In the genomic region with DNA sequence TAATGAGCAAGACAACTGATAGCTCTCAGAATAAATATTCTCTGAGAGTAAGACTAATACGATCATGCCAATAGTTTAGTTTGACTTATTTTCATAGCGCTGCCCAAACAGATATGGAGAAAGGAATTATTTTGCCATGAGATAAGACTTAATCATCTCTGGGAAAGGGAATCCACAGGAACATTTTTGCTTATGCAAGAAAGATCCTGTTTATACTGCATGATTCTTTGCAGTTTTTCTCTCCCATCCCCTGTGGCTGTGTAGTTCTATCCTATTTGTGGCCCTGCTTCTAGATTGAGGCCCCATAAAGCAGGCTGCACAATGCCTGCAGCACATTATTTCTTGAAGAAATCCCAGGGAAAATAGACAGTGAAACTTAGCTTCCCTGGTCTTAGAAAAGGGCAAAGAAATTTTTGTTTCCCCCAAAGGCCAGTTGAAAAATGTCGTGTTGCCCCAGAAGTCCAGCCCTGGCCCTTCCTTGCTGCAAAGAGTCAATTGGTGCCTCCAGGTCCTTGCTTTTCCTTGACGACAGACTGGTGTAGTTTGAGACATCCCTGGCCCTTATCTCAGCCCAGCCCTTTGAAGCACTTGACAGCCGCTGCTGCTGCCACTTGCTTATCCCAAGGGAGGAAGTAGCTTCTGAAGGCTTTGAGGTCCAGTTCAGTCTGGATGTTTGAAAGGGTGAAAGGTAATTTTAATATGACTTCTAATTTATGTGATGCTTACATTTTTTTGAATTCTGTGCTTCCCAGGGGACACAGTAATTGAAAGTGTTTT, we compare ENCODE assay signal across 12 cellular contexts. TPM values are rescaled to one million over a fixed set of nuclear protein-coding genes. Genes with fewer than 3 reads are reported as not detected.
DNase-seq lines count a peak whose midpoint lies in the region; ATAC-seq and TF ChIP-seq lines count a peak whose summit lies in the region.
"Had no signal": no experiment of that assay in that cellular context is flagged by ENCODE, and none has a peak within 500 bp of the region (broad histone marks: within the 10 kb centered on the region; RNA-seq: fewer than 3 reads in every experiment).

No MANE protein-coding gene starts in this region.

- TF ChIP-seq POLR2A in esophagus muscularis mucosa (IDR thresholded peaks at IDR 0.05; ENCODE audit: low read depth): no peak

- H3K27me3 ChIP-seq in esophagus muscularis mucosa: no peaks in the 10 kb centered on the region
- no peaks in the 10 kb centered on the region for H3K27me3 ChIP-seq in neuron (ENCODE audit: insufficient read depth, low read length)
- no peaks in the 10 kb centered on the region for H3K27me3 ChIP-seq in endodermal cell (ENCODE audit: control insufficient read depth, insufficient read depth, low read length, poor library complexity, severe bottlenecking)

- no peaks in the 10 kb centered on the region for H3K36me3 Mint-ChIP-seq in endodermal cell (ENCODE audit: low read depth)
- H3K36me3 Mint-ChIP-seq: activated naive CD4-positive, alpha-beta T cell treated with anti-CD3 and anti-CD28 coated beads, Interleukin-2, amount 50 U/mL, for 24 hours had no signal

- H3K9me3 ChIP-seq in esophagus muscularis mucosa (no peaks in the 10 kb centered on the region), neuron (ENCODE audit: low read length) (no peaks in the 10 kb centered on the region), endodermal cell (ENCODE audit: control insufficient read depth, low read length) (no peaks in the 10 kb centered on the region)

- H3K36me3 ChIP-seq in esophagus muscularis mucosa (no peaks in the 10 kb centered on the region), neuron (ENCODE audit: insufficient read depth, low read length) (no peaks in the 10 kb centered on the region), endodermal cell (ENCODE audit: control insufficient read depth, insufficient read depth, low read length) (no peaks in the 10 kb centered on the region)

- peak overlapping the region; percentile 75 for H2AFZ ChIP-seq in neuron (ENCODE audit: low read depth, low read length)

- 57% methylated on average over 5 of the region's 5 CpGs for WGBS in esophagus muscularis mucosa
- 74 to 75% methylated on average over 5 of the region's 5 CpGs for WGBS in endodermal cell (ENCODE audit: insufficient coverage in 1 of 2, insufficient read length in 1 of 2), 2 experiments

- H3K9ac ChIP-seq in endodermal cell (ENCODE audit: extremely low read depth, low read length, poor library complexity, severe bottlenecking): no peak overlapping the region

- no peak for TF ChIP-seq EP300 in esophagus muscularis mucosa (IDR thresholded peaks at IDR 0.05)

- no peak overlapping the region for H3K27ac Mint-ChIP-seq in endodermal cell
- H3K27ac Mint-ChIP-seq: activated naive CD4-positive, alpha-beta T cell treated with anti-CD3 and anti-CD28 coated beads, Interleukin-2, amount 50 U/mL, for 24 hours had no signal

- H3K27me3 Mint-ChIP-seq in endodermal cell (ENCODE audit: insufficient read depth): peaks cover 1% of the 10 kb centered on the region

- H3K4me1 ChIP-seq in esophagus muscularis mucosa: peaks cover 13 to 17% (median 16%) of the 10 kb centered on the region in 4 donors
- peaks cover 18% of the 10 kb centered on the region for H3K4me1 ChIP-seq in neuron (ENCODE audit: insufficient read depth, low read length)
- H3K4me1 ChIP-seq in endodermal cell (ENCODE audit: control insufficient read depth, insufficient read depth, low read length): no peaks in the 10 kb centered on the region

- no peak overlapping the region for H3K4me3 ChIP-seq in esophagus muscularis mucosa
- H3K4me3 ChIP-seq in neuron (ENCODE audit: low read length): no peak overlapping the region
- no peak overlapping the region for H3K4me3 ChIP-seq in endodermal cell (ENCODE audit: low read length)

- ATAC-seq in HG03354 (IDR thresholded peaks at IDR 0.05; ENCODE audit: poor library complexity, severe bottlenecking, unreplicated experiment): no peak

- H3K27ac ChIP-seq in esophagus muscularis mucosa (replicated peaks in 1 of 4) (no peak overlapping the region), endodermal cell (ENCODE audit: low read depth, low read length) (no peak overlapping the region)

- H3K4me3 Mint-ChIP-seq in endodermal cell: no peak overlapping the region
- H3K4me3 Mint-ChIP-seq: activated naive CD4-positive, alpha-beta T cell treated with anti-CD3 and anti-CD28 coated beads, Interleukin-2, amount 50 U/mL, for 24 hours had no signal

- H3K9me3 Mint-ChIP-seq in endodermal cell: peaks cover 13% of the 10 kb centered on the region
- H3K9me3 Mint-ChIP-seq: activated naive CD4-positive, alpha-beta T cell treated with anti-CD3 and anti-CD28 coated beads, Interleukin-2, amount 50 U/mL, for 24 hours had no signal

- DNase-seq in EL (peak; percentile 71), NCI-H69 (lab: John Stamatoyannopoulos, UW) (peak; percentile 59), esophagus muscularis mucosa (ENCODE audit: extremely low spot score) (peak; percentile 29), endodermal cell (no peak)
- no peak for DNase-seq in activated effector memory CD4-positive, alpha-beta T cell treated with Interleukin-2 at 50 U/mL for 16 hours
- DNase-seq in activated CD4-positive, alpha-beta T cell treated with anti-CD3 and anti-CD28 coated beads for 48 hours: no peak
- DNase-seq: NCI-H2081 treated with DMSO at 0.1 percent for 48 hours; stimulated activated naive CD4-positive, alpha-beta T cell; T-helper 9 cell had no signal

- TF ChIP-seq CTCF in esophagus muscularis mucosa (IDR thresholded peaks at IDR 0.05) (no peak), endodermal cell (conservative IDR thresholded peaks at IDR 0.05) (no peak)

- H3K4me1 Mint-ChIP-seq in endodermal cell: peaks cover 14% of the 10 kb centered on the region
- H3K4me1 Mint-ChIP-seq: activated naive CD4-positive, alpha-beta T cell treated with anti-CD3 and anti-CD28 coated beads, Interleukin-2, amount 50 U/mL, for 24 hours had no signal

- intact Hi-C loops in esophagus muscularis mucosa (cut with DNase I): no loop called here

RNA-seq across cellular contexts. Expression of a gene that starts 45.0 kb away (rescaled TPM):
- total RNA-seq in esophagus muscularis mucosa (10 to 100 TPM in 3 of 4 donors, 1 to 10 TPM in 1; 10.0 to 11.8 (median 10.9) TPM), endodermal cell (10 to 100 TPM; 37.6 to 68.8 TPM)
- 17.6 TPM for polyA plus RNA-seq in endodermal cell (2013, experiment 1 of 2)
- 16.1 TPM for polyA plus RNA-seq in endodermal cell (2013, experiment 2 of 2)

Comparison
In these comparisons a context has a peak if more than half of its experiments do, and no peak if none do; other contexts are left out.
1. DNase-seq: peak in EL (single experiment), NCI-H69 (single experiment) and esophagus muscularis mucosa (single experiment); none in activated effector memory CD4-positive, alpha-beta T cell treated with Interleukin-2 at 50 U/mL for 16 hours (single experiment), activated CD4-positive, alpha-beta T cell treated with anti-CD3 and anti-CD28 coated beads for 48 hours (single experiment) and endodermal cell (single experiment).